In the genomic region with DNA sequence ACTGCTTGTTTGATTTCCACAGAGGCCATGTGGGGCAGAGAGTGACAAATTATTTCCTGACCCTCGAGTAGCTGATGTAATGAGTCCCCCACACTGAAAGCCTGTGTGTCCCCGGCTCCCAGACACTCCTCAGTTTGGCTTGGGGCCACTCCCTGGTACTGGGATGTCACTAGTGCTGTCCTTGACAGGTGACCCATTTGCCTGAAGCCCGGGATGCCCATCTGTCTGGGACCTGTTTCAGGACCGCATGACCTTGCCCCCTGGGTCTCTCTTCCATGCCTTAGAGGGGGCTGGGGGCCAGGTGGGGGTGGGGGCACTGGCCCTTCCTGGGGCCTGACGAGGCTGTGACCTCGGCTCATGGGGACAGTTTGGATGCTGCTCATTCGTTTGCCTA, we compare ENCODE assay signal across 18 cellular contexts. TPM values are rescaled to one million over a fixed set of nuclear protein-coding genes. Genes with fewer than 3 reads are reported as not detected.
DNase-seq lines count a peak whose midpoint lies in the region; ATAC-seq, FAIRE-seq and TF ChIP-seq lines count a peak whose summit lies in the region.
"Had no signal": no experiment of that assay in that cellular context is flagged by ENCODE, and none has a peak within 500 bp of the region (broad histone marks: within the 10 kb centered on the region; RNA-seq: fewer than 3 reads in every experiment).

No MANE protein-coding gene starts in this region.

- H3K79me1 ChIP-seq in H1 (ENCODE audit: low read depth, low read length) = no peaks in the 10 kb centered on the region

- peak overlapping the region in 3 of 4 donors; percentile 38 to 92 (median 88) for H3K4me3 Mint-ChIP-seq in CD4-positive, CD25-positive, alpha-beta regulatory T cell
- H3K4me3 Mint-ChIP-seq in osteocyte (ENCODE audit: unreplicated experiment) (no peak overlapping the region), MCF 10A (ENCODE audit: unreplicated experiment) (no peak overlapping the region)
- H3K4me3 Mint-ChIP-seq in natural killer cell treated with Interleukin-12 subunit alpha and Interleukin-12 subunit beta and Interleukin-15 and Interleukin-18, amount 100 ng/mL, for 72 hours = no peak overlapping the region

- H3K18ac ChIP-seq in H1 (ENCODE audit: extremely low read depth, low read length) = no peak overlapping the region

- 74% methylated on average over 5 of the region's 7 CpGs; no CpG with 5 or more reads in 1 of the 2 experiments for WGBS in H1 (ENCODE audit: extremely low coverage in 1 of 2, insufficient coverage in 1 of 2, insufficient read length in 1 of 2, insufficient replicate concordance in 2 of 2, low coverage in 1 of 2, low lambda C conversion rate in 2 of 2, missing lambda C conversion rate in 1 of 2), 2 experiments

- no peaks in the 10 kb centered on the region for H3K36me3 ChIP-seq in CD4-positive, CD25-positive, alpha-beta regulatory T cell (ENCODE audit: control insufficient read depth, insufficient read depth, low read length)
- no peaks in the 10 kb centered on the region for H3K36me3 ChIP-seq in H1 (ENCODE audit: control insufficient read depth in 2 of 4, insufficient read depth in 4 of 4, low read length in 3 of 4)
- H3K36me3 ChIP-seq: HAP-1, SJCRH30 had no signal

- intact Hi-C loops in MCF 10A (cut with micrococcal nuclease) = no loop called here

- H2BK12ac ChIP-seq in H1 (ENCODE audit: low read depth, low read length) = peak overlapping the region; percentile 63; the same call in 1 of the 2 replicates

- no peak for DNase-seq in CD4-positive, CD25-positive, alpha-beta regulatory T cell
- DNase-seq in RWPE1 (ENCODE audit: low spot score) = no peak
- no peak for DNase-seq in H1 (ENCODE audit: low read depth in 1 of 2, low spot score in 2 of 2)
- no peak for DNase-seq in osteocyte (ENCODE audit: extremely low spot score, unreplicated experiment)
- no peak for DNase-seq in natural killer cell treated with Interleukin-12 subunit alpha and Interleukin-12 subunit beta and Interleukin-15 and Interleukin-18, amount 100 ng/mL, for 72 hours (ENCODE audit: low spot score)
- no peak for DNase-seq in MCF 10A (ENCODE audit: unreplicated experiment)
- DNase-seq in hippocampal formation (lab: John Stamatoyannopoulos, UW) = no peak
- DNase-seq: Caco-2; CD4-positive, alpha-beta T cell; KG1; NCI-H1436; NCI-H2029; NCI-H345 had no signal

- H3K4me1 Mint-ChIP-seq in CD4-positive, CD25-positive, alpha-beta regulatory T cell = peaks cover 0 to 8% (median 0%) of the 10 kb centered on the region in 4 donors
- H3K4me1 Mint-ChIP-seq in osteocyte (ENCODE audit: unreplicated experiment) (peaks cover 36% of the 10 kb centered on the region), MCF 10A (ENCODE audit: insufficient read depth, unreplicated experiment) (no peaks in the 10 kb centered on the region)
- peaks cover 0 to 8% of the 10 kb centered on the region in 2 donors for H3K4me1 Mint-ChIP-seq in natural killer cell treated with Interleukin-12 subunit alpha and Interleukin-12 subunit beta and Interleukin-15 and Interleukin-18, amount 100 ng/mL, for 72 hours (ENCODE audit: low read depth in 2 of 2)

- H4K20me1 ChIP-seq in H1 (replicated peaks in 1 of 2; ENCODE audit: control insufficient read depth in 1 of 2, insufficient read depth in 2 of 2, low read length in 2 of 2) = no peaks in the 10 kb centered on the region

- no peaks in the 10 kb centered on the region for H3K9me3 ChIP-seq in CD4-positive, CD25-positive, alpha-beta regulatory T cell (ENCODE audit: control insufficient read depth in 2 of 2, low read length in 2 of 2)
- no peaks in the 10 kb centered on the region for H3K9me3 ChIP-seq in H1 (ENCODE audit: insufficient read depth in 2 of 2, low read depth in 1 of 2, low read length in 1 of 2)
- H3K9me3 ChIP-seq: Caco-2, HAP-1, SJCRH30 had no signal

- H3K4me3 ChIP-seq in CD4-positive, CD25-positive, alpha-beta regulatory T cell (ENCODE audit: low read depth, low read length) = no peak overlapping the region
- H3K4me3 ChIP-seq in H1 (ENCODE audit: extremely low read depth in 1 of 4, insufficient read depth in 2 of 4, low read depth in 3 of 4, low read length in 4 of 4) = no peak overlapping the region
- H3K4me3 ChIP-seq: HAP-1, SJCRH30 had no signal

- peaks cover 11% of the 10 kb centered on the region for H3K4me1 ChIP-seq in CD4-positive, CD25-positive, alpha-beta regulatory T cell (ENCODE audit: control insufficient read depth, insufficient read depth, low read length, poor library complexity, severe bottlenecking)
- H3K4me1 ChIP-seq in H1 (replicated peaks in 1 of 4; ENCODE audit: control insufficient read depth in 3 of 4, insufficient read depth in 4 of 4, low read length in 3 of 4) = peaks cover 6 to 28% (median 22%) of the 10 kb centered on the region in 4 experiments

- H3K27ac ChIP-seq in CD4-positive, CD25-positive, alpha-beta regulatory T cell (ENCODE audit: insufficient read depth, low read length, poor library complexity, severe bottlenecking) = no peak overlapping the region
- H3K27ac ChIP-seq in RWPE1 (peak overlapping the region; percentile 2; the same call in 1 of the 2 replicates), H1 (ENCODE audit: low read depth, low read length) (no peak overlapping the region)
- H3K27ac ChIP-seq: SJCRH30 had no signal

- H3K9me3 Mint-ChIP-seq in CD4-positive, CD25-positive, alpha-beta regulatory T cell = no peaks in the 10 kb centered on the region
- H3K9me3 Mint-ChIP-seq in osteocyte (ENCODE audit: unreplicated experiment) = no peaks in the 10 kb centered on the region
- no peaks in the 10 kb centered on the region for H3K9me3 Mint-ChIP-seq in natural killer cell treated with Interleukin-12 subunit alpha and Interleukin-12 subunit beta and Interleukin-15 and Interleukin-18, amount 100 ng/mL, for 72 hours
- no peaks in the 10 kb centered on the region for H3K9me3 Mint-ChIP-seq in MCF 10A (ENCODE audit: unreplicated experiment)
- H3K9me3 Mint-ChIP-seq: CD4-positive, alpha-beta T cell had no signal

- H3K9ac ChIP-seq in H1 (replicated peaks in 1 of 4; ENCODE audit: extremely low read depth in 1 of 4, low read depth in 3 of 4, low read length in 3 of 4) = no peak overlapping the region

- peaks cover 2% of the 10 kb centered on the region; the same call in 1 of the 2 replicates for H3K23me2 ChIP-seq in H1 (ENCODE audit: low read depth, low read length)

- no peaks in the 10 kb centered on the region for H3K36me3 Mint-ChIP-seq in CD4-positive, CD25-positive, alpha-beta regulatory T cell
- H3K36me3 Mint-ChIP-seq in osteocyte (ENCODE audit: unreplicated experiment) = no peaks in the 10 kb centered on the region
- H3K36me3 Mint-ChIP-seq in natural killer cell treated with Interleukin-12 subunit alpha and Interleukin-12 subunit beta and Interleukin-15 and Interleukin-18, amount 100 ng/mL, for 72 hours = no peaks in the 10 kb centered on the region
- H3K36me3 Mint-ChIP-seq in MCF 10A (ENCODE audit: insufficient read depth, unreplicated experiment) = no peaks in the 10 kb centered on the region

- H3K56ac ChIP-seq in H1 (replicated peaks; ENCODE audit: insufficient read length, low read depth, low read length) = no peak overlapping the region

- no peak overlapping the region for H4K5ac ChIP-seq in H1 (ENCODE audit: insufficient read length, low read depth, low read length)

- H2AFZ ChIP-seq in H1 (ENCODE audit: low read length) = no peak overlapping the region

- H2BK5ac ChIP-seq in H1 (ENCODE audit: low read depth, low read length) = no peak overlapping the region; the same call in 1 of the 2 replicates

- no peak overlapping the region for H4K91ac ChIP-seq in H1 (replicated peaks; ENCODE audit: insufficient read length, low read length)

- H2BK120ac ChIP-seq in H1 (replicated peaks; ENCODE audit: low read depth, low read length) = no peak overlapping the region

- no peak for TF ChIP-seq CTCF in RWPE1 (conservative IDR thresholded peaks at IDR 0.05; ENCODE audit: low read depth)
- no peak for TF ChIP-seq CTCF in H1 (IDR thresholded peaks at IDR 0.05; ENCODE audit: control extremely low read depth in 1 of 3, insufficient read depth in 1 of 3, low read depth in 1 of 3, low read length in 3 of 3)
- TF ChIP-seq CTCF in osteocyte (IDR thresholded peaks at IDR 0.05) = no peak
- no peak for TF ChIP-seq CTCF in MCF 10A (IDR thresholded peaks at IDR 0.05; ENCODE audit: unreplicated experiment)

- H2BK15ac ChIP-seq in H1 (ENCODE audit: low read length) = no peak overlapping the region

- no peak overlapping the region for H4K8ac ChIP-seq in H1 (ENCODE audit: extremely low read depth, insufficient read depth, low read length)

- TF ChIP-seq POLR2A in H1 (IDR thresholded peaks at IDR 0.05; ENCODE audit: control extremely low read depth in 1 of 2, low read depth in 2 of 2, low read length in 2 of 2) = no peak

- POLR2A ChIA-PET in RWPE1 (lab: Yijun Ruan, JAX; ENCODE audit: low non-redundant PET) = no interaction called here
- POLR2A ChIA-PET in H1 (lab: Charles Lee; ENCODE audit: partially characterized antibody) = interaction anchor here (1.1 to 35.8 kb wide), 6 partner anchors 8 to 245 kb away, joined by 3 to 1004 read pairs (median 8); a partner anchor contains a TSS
- POLR2A ChIA-PET in MCF 10A (lab: Yijun Ruan, JAX) = no interaction called here

- no peak overlapping the region for H3K23ac ChIP-seq in H1 (ENCODE audit: insufficient read length)

- no peak for FAIRE-seq in H1 (lab: Jason Lieb, UNC)
- FAIRE-seq: G401.6, HepG2 had no signal

- CTCF ChIA-PET in RWPE1 (lab: Yijun Ruan, JAX) = no interaction called here
- CTCF ChIA-PET in H1 (lab: Charles Lee; ENCODE audit: partially characterized antibody) = interaction anchor here (0.6 to 2.7 kb wide), 3 partner anchors 29 to 99 kb away, joined by 3 to 16 read pairs (median 5); no protein-coding TSS in a partner anchor
- CTCF ChIA-PET in MCF 10A (lab: Yijun Ruan, JAX) = no interaction called here

- H3K4me2 ChIP-seq in H1 (ENCODE audit: insufficient read depth in 1 of 2, low read depth in 2 of 2, low read length in 2 of 2) = no peak overlapping the region; a peak in 1 of 4 replicates

- no peak for ATAC-seq in CD4-positive, CD25-positive, alpha-beta regulatory T cell (ENCODE audit: low read depth in 2 of 2)
- ATAC-seq in natural killer cell treated with Interleukin-12 subunit alpha and Interleukin-12 subunit beta and Interleukin-15 and Interleukin-18, amount 100 ng/mL, for 72 hours = no peak
- no peak for ATAC-seq in HG02610 (IDR thresholded peaks at IDR 0.05; ENCODE audit: unreplicated experiment)

- no peak overlapping the region for H3K14ac ChIP-seq in H1 (ENCODE audit: insufficient read length)

- TF ChIP-seq EP300 in H1 (IDR thresholded peaks at IDR 0.05; ENCODE audit: borderline replicate concordance in 1 of 2, low read depth in 2 of 2, low read length in 2 of 2) = no peak

- BruUV-seq in MCF 10A (replicated peaks; lab: Mats Ljungman, UMichigan) = no TSS peak

- H3K4ac ChIP-seq in H1 (replicated peaks; ENCODE audit: insufficient read length, low read depth, low read length) = no peak overlapping the region

- no peak for TF ChIP-seq RAD21 in H1 (IDR thresholded peaks at IDR 0.05 in 1 of 2, conservative IDR thresholded peaks at IDR 0.05 in 1 of 2; ENCODE audit: low read depth in 2 of 2, low read length in 2 of 2)

- H3K79me2 ChIP-seq in H1 (ENCODE audit: control insufficient read depth in 1 of 2, insufficient read depth in 2 of 2, low read length in 2 of 2) = no peaks in the 10 kb centered on the region

- no peaks in the 10 kb centered on the region for H3K27me3 Mint-ChIP-seq in CD4-positive, CD25-positive, alpha-beta regulatory T cell
- no peaks in the 10 kb centered on the region for H3K27me3 Mint-ChIP-seq in osteocyte (ENCODE audit: unreplicated experiment)
- H3K27me3 Mint-ChIP-seq in natural killer cell treated with Interleukin-12 subunit alpha and Interleukin-12 subunit beta and Interleukin-15 and Interleukin-18, amount 100 ng/mL, for 72 hours = peaks cover 7 to 11% of the 10 kb centered on the region in 2 donors
- H3K27me3 Mint-ChIP-seq in MCF 10A (ENCODE audit: insufficient read depth, unreplicated experiment) = peaks cover 16% of the 10 kb centered on the region

- H3K27me3 ChIP-seq in CD4-positive, CD25-positive, alpha-beta regulatory T cell (ENCODE audit: control insufficient read depth, insufficient read depth, low read length) = no peaks in the 10 kb centered on the region
- H3K27me3 ChIP-seq in H1 (replicated peaks in 1 of 4; ENCODE audit: control insufficient read depth in 3 of 4, extremely low read depth in 1 of 4, insufficient read depth in 3 of 4, low read length in 3 of 4) = peaks cover 0 to 9% (median 4%) of the 10 kb centered on the region in 4 experiments; a peak in 3 of 7 replicates
- H3K27me3 ChIP-seq: SJCRH30 had no signal

- H2AK5ac ChIP-seq in H1 (ENCODE audit: low read depth, low read length) = peak overlapping the region; percentile 83; the same call in 1 of the 2 replicates

- no peak overlapping the region for H3K27ac Mint-ChIP-seq in CD4-positive, CD25-positive, alpha-beta regulatory T cell
- H3K27ac Mint-ChIP-seq in osteocyte (ENCODE audit: unreplicated experiment) = peak overlapping the region; percentile 54
- H3K27ac Mint-ChIP-seq in natural killer cell treated with Interleukin-12 subunit alpha and Interleukin-12 subunit beta and Interleukin-15 and Interleukin-18, amount 100 ng/mL, for 72 hours = no peak overlapping the region
- no peak overlapping the region for H3K27ac Mint-ChIP-seq in MCF 10A (ENCODE audit: low read depth, unreplicated experiment)
- H3K27ac Mint-ChIP-seq: CD4-positive, alpha-beta T cell had no signal

- no peak overlapping the region for H2BK20ac ChIP-seq in H1 (ENCODE audit: low read length)

RNA-seq across cellular contexts. Expression of a gene that starts 22.0 kb away (rescaled TPM):
- total RNA-seq in CD4-positive, CD25-positive, alpha-beta regulatory T cell = 1,684 TPM
- polyA plus RNA-seq in CD4-positive, CD25-positive, alpha-beta regulatory T cell = 1,000 to 10,000 TPM; 1,881 to 2,724 (median 2,486) TPM
- total RNA-seq in H1 (2021; fragmentation: NEBNext Ultra II Directional; extraction: Animal tissue kit (Norgen Biotek cat#: 25700)) = 3,535 and 3,691 TPM in 2 replicates
- 5,010 and 7,420 TPM in 2 replicates for polyA plus RNA-seq in H1 (2011; rRNA removed)
- 3,868 TPM for polyA plus RNA-seq in H1 (2011; cell fraction: cytosol; rRNA removed)
- polyA plus RNA-seq in H1 (2011; cell fraction: nucleus; rRNA removed) = 4,694 TPM
- 3,170 to 3,474 TPM (median 3,377 TPM) in 4 replicates for polyA plus RNA-seq in H1 (2012, experiment 1 of 2)
- 3,649 TPM for polyA plus RNA-seq in H1 (2012, experiment 2 of 2)
- polyA plus RNA-seq in H1 (2013, experiment 1 of 2) = 4,243 TPM
- polyA plus RNA-seq in H1 (2013, experiment 2 of 2) = 4,284 TPM
- 1,111 and 1,306 TPM in 2 replicates for polyA minus RNA-seq in H1 (2011; rRNA and poly(A)+ RNA removed)
- polyA minus RNA-seq in H1 (2011; cell fraction: cytosol; rRNA and poly(A)+ RNA removed) = 1,521 TPM
- 1,666 TPM for polyA minus RNA-seq in H1 (2011; cell fraction: nucleus; rRNA and poly(A)+ RNA removed)
- 4,236 and 4,267 TPM in 2 replicates for total RNA-seq in osteocyte
- 1,000 to 10,000 TPM; 4,962 to 5,145 TPM for total RNA-seq in natural killer cell treated with Interleukin-12 subunit alpha and Interleukin-12 subunit beta and Interleukin-15 and Interleukin-18, amount 100 ng/mL, for 72 hours
- 1,056 and 1,461 TPM in 2 replicates for total RNA-seq in MCF 10A (2022)

RNA-seq across cellular contexts. Expression of a gene that starts 37.6 kb away (rescaled TPM):
- total RNA-seq in CD4-positive, CD25-positive, alpha-beta regulatory T cell = 0.74 TPM
- polyA plus RNA-seq in CD4-positive, CD25-positive, alpha-beta regulatory T cell = under 1 TPM in 1 of 4 donors, not detected in 3; 0.17 TPM
- 0.30 TPM in 1 of 2 replicates, not detected in the other for total RNA-seq in H1 (2021; fragmentation: NEBNext Ultra II Directional; extraction: Animal tissue kit (Norgen Biotek cat#: 25700))
- 0.18 and 0.44 TPM in 2 replicates for polyA plus RNA-seq in H1 (2011; rRNA removed)
- 0.14 TPM for polyA plus RNA-seq in H1 (2011; cell fraction: cytosol; rRNA removed)
- polyA plus RNA-seq in H1 (2011; cell fraction: nucleus; rRNA removed) = 0.88 TPM
- 0.12 to 0.43 TPM (median 0.30 TPM) in 4 replicates for polyA plus RNA-seq in H1 (2012, experiment 1 of 2)
- polyA plus RNA-seq in H1 (2012, experiment 2 of 2) = 0.28 TPM
- polyA plus RNA-seq in H1 (2013, experiment 1 of 2) = not detected
- polyA plus RNA-seq in H1 (2013, experiment 2 of 2) = 0.07 TPM
- 0.09 and 0.10 TPM in 2 replicates for polyA minus RNA-seq in H1 (2011; rRNA and poly(A)+ RNA removed)
- not detected for polyA minus RNA-seq in H1 (2011; cell fraction: cytosol; rRNA and poly(A)+ RNA removed)
- 0.90 TPM for polyA minus RNA-seq in H1 (2011; cell fraction: nucleus; rRNA and poly(A)+ RNA removed)
- total RNA-seq in osteocyte = 3.0 and 3.7 TPM in 2 replicates
- total RNA-seq in natural killer cell treated with Interleukin-12 subunit alpha and Interleukin-12 subunit beta and Interleukin-15 and Interleukin-18, amount 100 ng/mL, for 72 hours = under 1 TPM; 0.21 to 0.64 TPM
- 0.37 TPM in 1 of 2 replicates, not detected in the other for total RNA-seq in MCF 10A (2022)
- total RNA-seq: HepG2 had no signal

Comparison
In these comparisons a context has a peak if more than half of its experiments do, and no peak if none do; other contexts are left out.
1. H3K4me3 Mint-ChIP-seq: peak in CD4-positive, CD25-positive, alpha-beta regulatory T cell (3 of 4); none in osteocyte (single experiment), natural killer cell treated with Interleukin-12 subunit alpha and Interleukin-12 subunit beta and Interleukin-15 and Interleukin-18, amount 100 ng/mL, for 72 hours (single experiment) and MCF 10A (single experiment).